Comparison of ENCODE assay signal across 8 cellular contexts in the genomic region with DNA sequence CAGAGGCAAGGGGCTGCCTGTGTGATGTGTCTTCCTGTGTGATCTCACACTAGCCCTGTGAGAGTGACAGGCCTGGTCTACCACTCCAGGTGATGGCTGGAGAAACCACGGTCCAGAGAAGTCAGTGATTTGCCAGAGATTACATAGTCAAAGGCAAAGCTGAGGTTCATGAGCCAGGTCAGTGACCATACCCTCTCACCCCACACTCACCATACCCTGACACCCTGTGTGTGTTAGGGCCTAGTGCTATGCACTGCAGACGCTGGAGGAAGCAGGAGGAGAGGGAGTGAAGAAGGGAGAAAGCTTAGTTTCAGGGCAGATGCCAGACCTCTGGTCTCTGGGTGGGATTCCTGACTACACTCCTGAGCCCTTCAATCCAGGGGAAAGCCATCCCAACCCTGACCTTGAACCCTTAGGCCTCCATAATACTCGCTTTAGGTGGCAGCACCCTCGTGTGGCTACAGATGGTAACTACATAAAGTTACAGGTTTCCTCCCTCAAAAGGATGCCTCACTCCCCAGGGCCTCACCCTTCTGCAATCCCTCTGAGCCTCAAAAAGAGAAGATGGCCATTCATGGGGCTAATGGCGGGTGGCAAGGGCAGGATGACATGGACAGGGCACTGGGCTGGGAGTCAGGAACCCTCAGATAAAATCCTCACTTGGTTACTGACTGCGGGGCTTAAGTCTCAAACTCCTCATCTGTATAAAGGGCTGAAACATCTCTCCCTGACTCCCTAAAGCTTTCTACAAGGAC. TPM values are rescaled to one million over a fixed set of nuclear protein-coding genes. Genes with fewer than 3 reads are reported as not detected.
DNase-seq lines count a peak whose midpoint lies in the region; ATAC-seq and FAIRE-seq lines count a peak whose summit lies in the region.

No MANE protein-coding gene starts in this region.

- peak overlapping the region in 1 of 2 donors; percentile 14 for H3K27ac Mint-ChIP-seq in activated naive CD4-positive, alpha-beta T cell treated with anti-CD3 and anti-CD28 coated beads, Interleukin-2, amount 50 U/mL, for 72 hours

- ATAC-seq in activated naive CD4-positive, alpha-beta T cell treated with anti-CD3 and anti-CD28 coated beads, Interleukin-2, amount 50 U/mL, for 72 hours, result peak; percentile 63 to 70
- ATAC-seq in left cardiac atrium (peak; percentile 50 to 77), HG02798 (IDR thresholded peaks at IDR 0.05; ENCODE audit: poor library complexity, unreplicated experiment) (no peak), HG02588 (IDR thresholded peaks at IDR 0.05; ENCODE audit: unreplicated experiment) (no peak)

- peaks cover 2 to 4% of the 10 kb centered on the region in 2 donors for H3K36me3 ChIP-seq in small intestine (ENCODE audit: control insufficient read depth in 2 of 2, insufficient read depth in 2 of 2, low read length in 2 of 2)

- H3K36me3 Mint-ChIP-seq in activated naive CD4-positive, alpha-beta T cell treated with anti-CD3 and anti-CD28 coated beads, Interleukin-2, amount 50 U/mL, for 72 hours, result no peaks in the 10 kb centered on the region

- 34 to 52% (median 39%) methylated on average over 5 to 6 of the region's 6 CpGs for WGBS in small intestine, 3 donors

- no peaks in the 10 kb centered on the region for H3K9me3 Mint-ChIP-seq in activated naive CD4-positive, alpha-beta T cell treated with anti-CD3 and anti-CD28 coated beads, Interleukin-2, amount 50 U/mL, for 72 hours

- peak; percentile 62 for DNase-seq in COLO829 (ENCODE audit: low spot score)
- peak; percentile 53 for DNase-seq in HK-2 (ENCODE audit: unreplicated experiment)
- DNase-seq in RPMI8226, result peak; percentile 66
- DNase-seq in activated naive CD4-positive, alpha-beta T cell treated with anti-CD3 and anti-CD28 coated beads, Interleukin-2, amount 50 U/mL, for 72 hours (ENCODE audit: low spot score in 2 of 2), result peak; percentile 56 to 66
- no peak for DNase-seq in left cardiac atrium
- DNase-seq in small intestine, result peak; percentile 38

- no peak overlapping the region for H3K4me3 ChIP-seq in small intestine (ENCODE audit: low read depth in 1 of 2, low read length in 2 of 2)

- H3K27me3 ChIP-seq in small intestine (ENCODE audit: control insufficient read depth in 2 of 2, insufficient read depth in 2 of 2, low read length in 2 of 2), result no peaks in the 10 kb centered on the region

- intact Hi-C loops in left cardiac atrium (cut with DNase I), result no loop called here

- H3K9me3 ChIP-seq in small intestine (ENCODE audit: control insufficient read depth, low read depth), result no peaks in the 10 kb centered on the region

- H3K27ac ChIP-seq in small intestine (ENCODE audit: low read depth in 1 of 2, low read length in 1 of 2), result peak overlapping the region in 1 of 2 donors; percentile 7

- no peak for FAIRE-seq in small intestine (lab: Jason Lieb, UNC)

- no peaks in the 10 kb centered on the region for H3K4me1 ChIP-seq in small intestine (ENCODE audit: control insufficient read depth in 2 of 2, insufficient read depth in 1 of 2, low read depth in 1 of 2, low read length in 1 of 2)

RNA-seq across cellular contexts. Expression of a gene that starts 20.8 kb away (rescaled TPM):
- total RNA-seq in activated naive CD4-positive, alpha-beta T cell treated with anti-CD3 and anti-CD28 coated beads, Interleukin-2, amount 50 U/mL, for 72 hours, result 1 to 10 TPM in 1 of 2 donors, not detected in 1; 1.7 TPM
- 10 to 100 TPM; 38.8 to 39.3 TPM for total RNA-seq in left cardiac atrium
- 10 to 100 TPM in 1 of 3 donors, 1 to 10 TPM in 1, under 1 TPM in 1; 0.67 to 24.9 (median 1.9) TPM for polyA plus RNA-seq in small intestine

Comparison
In these comparisons a context has a peak if more than half of its experiments do, and no peak if none do; other contexts are left out.
1. ATAC-seq: peak in activated naive CD4-positive, alpha-beta T cell treated with anti-CD3 and anti-CD28 coated beads, Interleukin-2, amount 50 U/mL, for 72 hours (2 of 2) and left cardiac atrium (2 of 2); none in HG02798 (single experiment) and HG02588 (single experiment).
2. RNA of a gene that starts 20.8 kb away (total RNA-seq): 38.8 to 39.3 TPM in left cardiac atrium; 1.7 TPM in activated naive CD4-positive, alpha-beta T cell treated with anti-CD3 and anti-CD28 coated beads, Interleukin-2, amount 50 U/mL, for 72 hours; every median in the first group is over 10 times any median in the second.